ENCODE assay signal across 1 cellular context in genomic region chr5:173027905-173028304, GRCh38.
TF ChIP-seq lines count a peak whose summit lies in the region.

No MANE protein-coding gene starts in this region.

TF ChIP-seq in endothelial cell of umbilical vein, 7 proteins besides CTCF, POLR2A, EP300 and RAD21:
- TF ChIP-seq MAX (IDR thresholded peaks at IDR 0.05; ENCODE audit: insufficient read depth, insufficient read length) (no peak), MYC (IDR thresholded peaks at IDR 0.05; ENCODE audit: low read depth, low read length) (no peak), POLR2AphosphoS5 (IDR thresholded peaks at IDR 0.05; ENCODE audit: insufficient read depth, low read depth, low read length) (no peak)
